Comparison of ENCODE assay signal across 14 cellular contexts in the genomic region with DNA sequence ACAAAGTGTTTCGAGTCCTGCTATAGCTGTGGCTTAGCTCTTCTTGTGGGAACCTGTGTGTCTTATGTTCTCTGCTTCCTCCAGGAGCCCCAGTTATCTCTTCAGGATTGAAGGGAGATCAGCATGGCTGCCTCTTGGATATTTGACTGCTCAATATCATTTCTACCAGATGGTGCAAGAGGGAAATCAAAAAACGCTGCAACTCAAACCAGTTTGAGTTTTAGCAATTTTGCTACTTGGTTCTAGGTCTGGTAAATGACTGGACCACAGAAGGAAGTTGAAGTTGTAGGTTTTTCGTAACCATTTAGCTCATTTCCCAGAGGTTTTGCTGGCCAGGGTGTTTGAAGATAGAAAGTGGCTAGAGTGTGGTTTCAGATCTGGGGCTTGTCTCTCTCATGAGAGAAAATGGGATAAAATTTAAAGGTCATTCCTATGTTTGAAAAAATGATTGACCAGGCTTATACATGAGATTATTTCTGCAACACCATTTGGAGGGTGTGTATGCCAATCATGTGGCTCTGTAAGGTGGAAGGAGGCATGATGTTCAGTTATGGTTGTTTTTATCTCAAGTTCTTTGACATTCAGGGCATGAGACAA.
A peak's percentile ranks its signal among the peaks of the same experiment; 100 is the strongest.
DNase-seq lines count a peak whose midpoint lies in the region; ATAC-seq, FAIRE-seq and TF ChIP-seq lines count a peak whose summit lies in the region.
"Had no signal": no experiment of that assay in that cellular context is flagged by ENCODE, and none has a peak within 500 bp of the region (broad histone marks: within the 10 kb centered on the region; RNA-seq: fewer than 3 reads in every experiment).

No MANE protein-coding gene starts in this region.

- H3K36me3 Mint-ChIP-seq in activated T-helper 1 cell treated with anti-CD3 and anti-CD28 coated beads, Interleukin-12 subunit alpha, Interleukin-12 subunit beta, Interleukin-2, Interleukin-4 antibody, amounts not matched to agents 30 ng/mL and 10 ng/mL and 1 ng/mL, durations not matched to agents 14 hours and 24 hours and 36 hours (ENCODE audit: low read depth) = peaks cover 9% of the 10 kb centered on the region

- H3K4me3 Mint-ChIP-seq in activated T-helper 1 cell treated with anti-CD3 and anti-CD28 coated beads, Interleukin-12 subunit alpha, Interleukin-12 subunit beta, Interleukin-2, Interleukin-4 antibody, amounts not matched to agents 30 ng/mL and 10 ng/mL and 1 ng/mL, durations not matched to agents 14 hours and 24 hours and 36 hours = peak overlapping the region; percentile 31
- H3K4me3 Mint-ChIP-seq: T-helper 17 cell had no signal

- no peak overlapping the region for H3K4me3 ChIP-seq in kidney (ENCODE audit: low read length in 2 of 2)
- H3K4me3 ChIP-seq: heart right ventricle, thoracic aorta had no signal

- H3K9me3 Mint-ChIP-seq in activated T-helper 1 cell treated with anti-CD3 and anti-CD28 coated beads, Interleukin-12 subunit alpha, Interleukin-12 subunit beta, Interleukin-2, Interleukin-4 antibody, amounts not matched to agents 30 ng/mL and 10 ng/mL and 1 ng/mL, durations not matched to agents 14 hours and 24 hours and 36 hours = no peaks in the 10 kb centered on the region
- H3K9me3 Mint-ChIP-seq: activated T-helper 2 cell treated with anti-CD3 and anti-CD28 coated beads, Interferon-gamma antibody, Interleukin-2, Interleukin-4, amounts not matched to agents 10 μg/mL and 5 μg/mL and 100 μg/mL, durations not matched to agents 14 hours and 24 hours and 36 hours had no signal

- peak; percentile 86 for ATAC-seq in GM21381 (IDR thresholded peaks at IDR 0.05; ENCODE audit: unreplicated experiment)
- peak; percentile 64 for ATAC-seq in HG03354 (IDR thresholded peaks at IDR 0.05; ENCODE audit: poor library complexity, severe bottlenecking, unreplicated experiment)
- ATAC-seq: T-helper 17 cell had no signal

- H3K27ac Mint-ChIP-seq in activated T-helper 1 cell treated with anti-CD3 and anti-CD28 coated beads, Interleukin-12 subunit alpha, Interleukin-12 subunit beta, Interleukin-2, Interleukin-4 antibody, amounts not matched to agents 30 ng/mL and 10 ng/mL and 1 ng/mL, durations not matched to agents 14 hours and 24 hours and 36 hours = peak overlapping the region; percentile 70
- H3K27ac Mint-ChIP-seq: activated T-helper 2 cell treated with anti-CD3 and anti-CD28 coated beads, Interferon-gamma antibody, Interleukin-2, Interleukin-4, amounts not matched to agents 10 μg/mL and 5 μg/mL and 100 μg/mL, durations not matched to agents 14 hours and 24 hours and 36 hours; T-helper 17 cell had no signal

- no peak for TF ChIP-seq CTCF in kidney (IDR thresholded peaks at IDR 0.05; ENCODE audit: borderline replicate concordance, extremely low read depth, insufficient read depth)

- FAIRE-seq in kidney (lab: Jason Lieb, UNC) = no peak

- no peaks in the 10 kb centered on the region for H3K9me3 ChIP-seq in kidney (ENCODE audit: control insufficient read depth in 1 of 2, low read length in 2 of 2)
- H3K9me3 ChIP-seq: heart right ventricle, thoracic aorta had no signal

- intact Hi-C loops in activated T-helper 1 cell treated with anti-CD3 and anti-CD28 coated beads, Interleukin-12 subunit alpha, Interleukin-12 subunit beta, Interleukin-2, Interleukin-4 antibody, amounts not matched to agents 30 ng/mL and 10 ng/mL and 1 ng/mL, durations not matched to agents 14 hours and 24 hours and 36 hours (cut with micrococcal nuclease) = no loop called here
- intact Hi-C loops in kidney (cut with DNase I) = no loop called here

- H3K27me3 Mint-ChIP-seq in activated T-helper 1 cell treated with anti-CD3 and anti-CD28 coated beads, Interleukin-12 subunit alpha, Interleukin-12 subunit beta, Interleukin-2, Interleukin-4 antibody, amounts not matched to agents 30 ng/mL and 10 ng/mL and 1 ng/mL, durations not matched to agents 14 hours and 24 hours and 36 hours (ENCODE audit: insufficient read depth) = peaks cover 2% of the 10 kb centered on the region
- H3K27me3 Mint-ChIP-seq: T-helper 17 cell had no signal

- peaks cover 25% of the 10 kb centered on the region for H3K4me1 Mint-ChIP-seq in activated T-helper 1 cell treated with anti-CD3 and anti-CD28 coated beads, Interleukin-12 subunit alpha, Interleukin-12 subunit beta, Interleukin-2, Interleukin-4 antibody, amounts not matched to agents 30 ng/mL and 10 ng/mL and 1 ng/mL, durations not matched to agents 14 hours and 24 hours and 36 hours (ENCODE audit: low read depth)

- H3K27ac ChIP-seq in kidney (ENCODE audit: low read depth in 2 of 2, low read length in 2 of 2) = no peak overlapping the region
- H3K27ac ChIP-seq: thoracic aorta had no signal

- no peaks in the 10 kb centered on the region for H3K36me3 ChIP-seq in kidney (ENCODE audit: control insufficient read depth in 1 of 2, insufficient read depth in 2 of 2, low read length in 2 of 2)
- H3K36me3 ChIP-seq: heart right ventricle, thoracic aorta had no signal

- no peak overlapping the region for H3K9ac ChIP-seq in kidney (ENCODE audit: low read length in 2 of 2)

- H3K4me1 ChIP-seq in kidney (ENCODE audit: control insufficient read depth in 1 of 2, insufficient read depth in 1 of 2, low read depth in 1 of 2, low read length in 2 of 2) = peaks cover 0 to 2% of the 10 kb centered on the region in 2 donors

- DNase-seq in GF-D8 (lab: John Stamatoyannopoulos, UW) = peak; percentile 32
- no peak for DNase-seq in activated T-helper 1 cell treated with anti-CD3 and anti-CD28 coated beads, Interleukin-12 subunit alpha, Interleukin-12 subunit beta, Interleukin-2, Interleukin-4 antibody, amounts not matched to agents 30 ng/mL and 10 ng/mL and 1 ng/mL, durations not matched to agents 14 hours and 24 hours and 36 hours (ENCODE audit: low spot score)
- DNase-seq in stimulated activated CD4-positive, alpha-beta T cell treated with anti-CD3 and anti-CD28 coated beads, Interleukin-4, amount 100 ng/mL, for 4 hours = no peak
- no peak for DNase-seq in kidney
- no peak for DNase-seq in RKO (ENCODE audit: low spot score)
- DNase-seq in mucosa of gallbladder (ENCODE audit: low spot score) = no peak
- DNase-seq: cortex of kidney, heart right ventricle, NCI-H446, T-helper 17 cell had no signal
